25 cellular contexts compared by ENCODE assay signal in the genomic region with DNA sequence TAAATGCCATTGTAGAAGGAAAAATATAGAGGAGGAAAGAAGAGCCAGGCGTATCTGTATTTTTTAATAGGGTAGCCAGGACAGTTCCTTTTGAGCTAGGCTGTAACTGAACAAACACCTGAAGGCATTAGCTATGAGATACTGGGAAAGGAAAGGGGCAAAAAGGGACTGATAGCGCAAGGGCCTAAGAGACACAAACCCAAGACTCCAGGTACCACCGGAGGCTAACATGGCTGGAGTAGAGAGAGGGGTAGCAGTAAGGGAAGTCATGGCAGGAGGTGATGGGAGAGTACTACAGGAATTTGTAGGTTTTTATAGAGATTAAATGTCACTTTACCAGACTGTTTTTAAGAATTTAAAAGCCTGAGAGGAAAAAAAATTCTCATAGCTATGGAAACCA. TPM values are rescaled to one million over a fixed set of nuclear protein-coding genes. Genes with fewer than 3 reads are reported as not detected.
DNase-seq lines count a peak whose midpoint lies in the region; ATAC-seq, FAIRE-seq and TF ChIP-seq lines count a peak whose summit lies in the region.
"Had no signal": no experiment of that assay in that cellular context is flagged by ENCODE, and none has a peak within 500 bp of the region (broad histone marks: within the 10 kb centered on the region; RNA-seq: fewer than 3 reads in every experiment).

No MANE protein-coding gene starts in this region.

- H3K9ac ChIP-seq in HepG2 (ENCODE audit: insufficient read depth, low read depth, low read length) (no peak overlapping the region), H9 (ENCODE audit: extremely low read depth, insufficient read length, low read length) (no peak overlapping the region)

- no peak overlapping the region for H3K56ac ChIP-seq in H9 (ENCODE audit: insufficient read length, low read depth, low read length)

- TF ChIP-seq RAD21 in HepG2 (CRISPR knock-in tag; IDR thresholded peaks at IDR 0.05), result no peak

- FAIRE-seq in HepG2 (lab: Jason Lieb, UNC), result no peak
- FAIRE-seq: D721Med had no signal

- no peak for DNase-seq in HepG2 (ENCODE audit: low spot score)
- DNase-seq in right lobe of liver, result no peak
- no peak for DNase-seq in H9
- DNase-seq in central memory CD8-positive, alpha-beta T cell (ENCODE audit: low spot score in 2 of 2), result no peak
- no peak for DNase-seq in retina
- DNase-seq in Kasumi-1 (lab: John Stamatoyannopoulos, UW), result no peak
- DNase-seq: C1 segment of cervical spinal cord; colonic mucosa; DND-41; effector CD4-positive, alpha-beta T cell; mammary epithelial cell; NCI-H146; NCI-H748 treated with DMSO at 0.1 percent for 48 hours; SHP77; stimulated activated CD4-positive, alpha-beta T cell treated with anti-CD3 and anti-CD28 coated beads, Interleukin-2, amount 100 ng/mL, for 48 hours; WERI-Rb-1 had no signal

- H3K36me3 ChIP-seq in HepG2 (replicated peaks in 1 of 2; ENCODE audit: control insufficient read depth in 1 of 2, insufficient read depth in 2 of 2, low read length in 2 of 2) (peaks cover 5 to 74% of the 10 kb centered on the region in 2 experiments), right lobe of liver (peaks cover 0 to 24% (median 2%) of the 10 kb centered on the region in 4 donors)
- H3K36me3 ChIP-seq: colonic mucosa had no signal

- H3K36me3 Mint-ChIP-seq in H9 (ENCODE audit: insufficient read depth in 1 of 3, low read depth in 3 of 3), result peaks cover 4 to 44% (median 29%) of the 10 kb centered on the region in 3 experiments; a peak in 6 of 7 replicates
- peaks cover 34% of the 10 kb centered on the region for H3K36me3 Mint-ChIP-seq in central memory CD8-positive, alpha-beta T cell (ENCODE audit: insufficient read depth)

- H4K5ac ChIP-seq in H9 (ENCODE audit: insufficient read length, low read depth, low read length), result no peak overlapping the region

- H3K4me1 Mint-ChIP-seq in H9, result peaks cover 0 to 5% of the 10 kb centered on the region in 2 experiments; a peak in 1 of 4 replicates
- H3K4me1 Mint-ChIP-seq in central memory CD8-positive, alpha-beta T cell, result peaks cover 25% of the 10 kb centered on the region

- H3K4me3 ChIP-seq in HepG2 (replicated peaks in 1 of 3; ENCODE audit: insufficient read depth in 1 of 3, low read depth in 2 of 3, low read length in 3 of 3), result no peak overlapping the region
- H3K4me3 ChIP-seq in right lobe of liver, result no peak overlapping the region
- H3K4me3 ChIP-seq: ascending aorta, colonic mucosa, tibial nerve had no signal

- CTCF ChIA-PET in HepG2 (lab: Yijun Ruan, JAX; ENCODE audit: low intra/inter-chr PET ratio, low total read pairs), result no interaction called here

- H3K79me1 ChIP-seq in H9 (ENCODE audit: insufficient read depth, low read depth, low read length, poor library complexity, severe bottlenecking), result peaks cover 3% of the 10 kb centered on the region

- H4K8ac ChIP-seq in H9 (replicated peaks; ENCODE audit: insufficient read length, low read depth, low read length), result no peak overlapping the region

- no peak overlapping the region for H3K27ac ChIP-seq in HepG2 (ENCODE audit: extremely low read length, insufficient read depth, low read length)
- no peak overlapping the region for H3K27ac ChIP-seq in right lobe of liver
- H3K27ac ChIP-seq in H9 (ENCODE audit: insufficient read length, low read depth, low read length), result no peak overlapping the region
- H3K27ac ChIP-seq: ascending aorta, colonic mucosa, epithelial cell of prostate, tibial nerve, WERI-Rb-1 had no signal

- BruUV-seq in HepG2 (replicated peaks; lab: Mats Ljungman, UMichigan), result no TSS peak

- in situ Hi-C loops in HepG2 (cut with HindIII; ENCODE audit: extremely low pct_ligation_motif_present, low pct_unique_long_range_greater_than_20kb), result no loop called here

- no peaks in the 10 kb centered on the region for H3K23me2 ChIP-seq in H9 (ENCODE audit: insufficient read length, low read depth, low read length, poor library complexity, severe bottlenecking)

- no peaks in the 10 kb centered on the region for H3K27me3 ChIP-seq in HepG2 (ENCODE audit: control insufficient read depth in 1 of 2, insufficient read depth in 2 of 2, low read length in 2 of 2)
- H3K27me3 ChIP-seq in right lobe of liver, result no peaks in the 10 kb centered on the region
- no peaks in the 10 kb centered on the region for H3K27me3 ChIP-seq in H9 (ENCODE audit: insufficient read depth, low read length)
- H3K27me3 ChIP-seq: ascending aorta, colonic mucosa, tibial nerve had no signal

- H2BK120ac ChIP-seq in H9 (ENCODE audit: low read depth, low read length, poor library complexity, severe bottlenecking), result no peak overlapping the region

- POLR2A ChIA-PET in HepG2 (lab: Yijun Ruan, JAX), result interaction anchor here (1.0 to 1.7 kb wide), 2 partner anchors 21 to 74 kb away, joined by 3 to 7 read pairs; partner anchors contain the start of genes PNO1 and PPP3R1

- no peak overlapping the region for H2AK5ac ChIP-seq in H9 (ENCODE audit: insufficient read length, low read length)

- H4K91ac ChIP-seq in H9 (ENCODE audit: insufficient read length, low read depth, low read length), result no peak overlapping the region

- TF ChIP-seq EP300 in HepG2 (IDR thresholded peaks at IDR 0.05; ENCODE audit: low read depth in 2 of 2, low read length in 2 of 2) (no peak), HepG2 (CRISPR knock-in tag; IDR thresholded peaks at IDR 0.05; ENCODE audit: borderline replicate concordance) (no peak)

- no peaks in the 10 kb centered on the region for H4K20me1 ChIP-seq in HepG2 (ENCODE audit: insufficient read depth, low read length)
- no peaks in the 10 kb centered on the region for H4K20me1 ChIP-seq in H9 (ENCODE audit: control insufficient read depth, insufficient read depth, insufficient read length)

- TF ChIP-seq POLR2A in HepG2 (IDR thresholded peaks at IDR 0.05; ENCODE audit: insufficient read depth in 1 of 2, low read depth in 2 of 2, low read length in 2 of 2) (no peak), right lobe of liver (IDR thresholded peaks at IDR 0.05) (no peak)

- H3K4me3 Mint-ChIP-seq in H9, result no peak overlapping the region
- no peak overlapping the region for H3K4me3 Mint-ChIP-seq in central memory CD8-positive, alpha-beta T cell
- H3K4me3 Mint-ChIP-seq: activated CD4-positive, alpha-beta T cell treated with anti-CD3 and anti-CD28 coated beads, Interleukin-2, amount 10 ng/mL, durations not matched to agents 24 days and 14 days had no signal

- intact Hi-C loops in HepG2 (cut with micrococcal nuclease; ENCODE audit: unreplicated experiment) (no loop called here), right lobe of liver (cut with DNase I) (no loop called here)

- no peaks in the 10 kb centered on the region for H3K9me3 ChIP-seq in HepG2 (ENCODE audit: low read length)
- no peaks in the 10 kb centered on the region for H3K9me3 ChIP-seq in right lobe of liver
- no peaks in the 10 kb centered on the region for H3K9me3 ChIP-seq in H9 (ENCODE audit: control insufficient read depth, low read depth, low read length)
- H3K9me3 ChIP-seq: ascending aorta, colonic mucosa, tibial nerve had no signal

- no peak overlapping the region for H2BK15ac ChIP-seq in H9 (ENCODE audit: low read depth, low read length)

- H3T11ph ChIP-seq in H9 (ENCODE audit: low read length), result no peak overlapping the region

- H3K4me1 ChIP-seq in HepG2 (ENCODE audit: insufficient read depth, low read length) (no peaks in the 10 kb centered on the region), right lobe of liver (no peaks in the 10 kb centered on the region), H9 (ENCODE audit: insufficient read depth, low read length) (no peaks in the 10 kb centered on the region)
- H3K4me1 ChIP-seq: ascending aorta, colonic mucosa, tibial nerve had no signal

- H3K14ac ChIP-seq in H9 (ENCODE audit: insufficient read depth, low read length), result no peak overlapping the region

- no peak for TF ChIP-seq CTCF in HepG2 (CRISPR knock-in tag; IDR thresholded peaks at IDR 0.05)
- no peak for TF ChIP-seq CTCF in right lobe of liver (IDR thresholded peaks at IDR 0.05)
- no peak for TF ChIP-seq CTCF in H9 (conservative IDR thresholded peaks at IDR 0.05)

- ATAC-seq in HepG2, result no peak
- no peak for ATAC-seq in right lobe of liver
- no peak for ATAC-seq in central memory CD8-positive, alpha-beta T cell (replicated peaks; ENCODE audit: extremely low read depth, poor library complexity, severe bottlenecking)
- no peak for ATAC-seq in HG03520 (IDR thresholded peaks at IDR 0.05; ENCODE audit: unreplicated experiment)
- ATAC-seq: activated naive CD4-positive, alpha-beta T cell treated with anti-CD3 and anti-CD28 coated beads, Interleukin-2, amount 50 U/mL, for 72 hours; sciatic nerve had no signal

- H2BK5ac ChIP-seq in H9 (ENCODE audit: insufficient read length, low read length), result no peak overlapping the region

- H2BK20ac ChIP-seq in H9 (ENCODE audit: low read depth, low read length, poor library complexity, severe bottlenecking), result no peak overlapping the region

- peak overlapping the region in 2 of 3 experiments; percentile 68 to 92; a peak in 4 of 7 replicates for H3K27ac Mint-ChIP-seq in H9
- H3K27ac Mint-ChIP-seq in central memory CD8-positive, alpha-beta T cell (ENCODE audit: low read depth), result peak overlapping the region; percentile 85
- H3K27ac Mint-ChIP-seq: activated CD4-positive, alpha-beta T cell treated with anti-CD3 and anti-CD28 coated beads, Interleukin-2, amount 10 ng/mL, durations not matched to agents 24 days and 14 days; progenitor cell of endocrine pancreas had no signal

- H3K23ac ChIP-seq in H9 (ENCODE audit: insufficient read length, low read depth, low read length), result no peak overlapping the region

- no peaks in the 10 kb centered on the region for H3K9me3 Mint-ChIP-seq in H9
- H3K9me3 Mint-ChIP-seq in central memory CD8-positive, alpha-beta T cell, result no peaks in the 10 kb centered on the region
- H3K9me3 Mint-ChIP-seq: activated CD4-positive, alpha-beta T cell treated with anti-CD3 and anti-CD28 coated beads, Interleukin-2, amount 10 ng/mL, durations not matched to agents 24 days and 14 days; activated naive CD4-positive, alpha-beta T cell treated with anti-CD3 and anti-CD28 coated beads, Interleukin-2, amount 50 U/mL, for 72 hours had no signal

- 97% methylated on average over 3 of the region's 3 CpGs for WGBS in HepG2 (ENCODE audit: low lambda C conversion rate)
- 97% methylated on average over 3 of the region's 3 CpGs for WGBS in right lobe of liver (ENCODE audit: insufficient coverage, low coverage, low lambda C conversion rate, missing lambda C conversion rate)
- no CpG with 5 or more reads among the region's 3 CpGs for WGBS in H9 (ENCODE audit: extremely low coverage, insufficient read length, low lambda C conversion rate)

- H3K27me3 Mint-ChIP-seq in H9 (ENCODE audit: low read depth), result no peaks in the 10 kb centered on the region
- no peaks in the 10 kb centered on the region for H3K27me3 Mint-ChIP-seq in central memory CD8-positive, alpha-beta T cell
- H3K27me3 Mint-ChIP-seq: activated CD4-positive, alpha-beta T cell treated with anti-CD3 and anti-CD28 coated beads, Interleukin-2, amount 10 ng/mL, durations not matched to agents 24 days and 14 days; progenitor cell of endocrine pancreas had no signal

- no peak overlapping the region for H3K18ac ChIP-seq in H9 (ENCODE audit: insufficient read length, low read depth, low read length)

- H3K4me2 ChIP-seq in HepG2 (ENCODE audit: low read depth, low read length) (no peak overlapping the region), H9 (ENCODE audit: insufficient read depth, insufficient read length, low read length) (no peak overlapping the region)

- H3K79me2 ChIP-seq in HepG2 (ENCODE audit: insufficient read depth, low read length), result no peaks in the 10 kb centered on the region
- H3K79me2 ChIP-seq in H9 (ENCODE audit: insufficient read depth, low read length), result no peaks in the 10 kb centered on the region

- H2BK12ac ChIP-seq in H9 (ENCODE audit: insufficient read length, low read depth, low read length), result no peak overlapping the region

- no peak overlapping the region for H3K4ac ChIP-seq in H9 (ENCODE audit: low read depth, low read length)

- H2AFZ ChIP-seq in HepG2 (ENCODE audit: low read length) (no peak overlapping the region), H9 (ENCODE audit: low read length) (no peak overlapping the region)

RNA-seq across cellular contexts. Expression of gene PNO1, which starts 20.7 kb away (rescaled TPM):
- total RNA-seq in HepG2 (2016; rRNA removed; fragmentation: Illumina TruSeq; extraction: Trizol) (48.5 and 68.2 TPM in 2 replicates), right lobe of liver (10 to 100 TPM in 1 of 6 experiments, 1 to 10 TPM in 5; 4.7 to 12.7 (median 7.8) TPM), H9 (2021) (46.4 and 46.5 TPM in 2 replicates)
- 13.1 and 15.0 TPM in 2 replicates for total RNA-seq in HepG2 (2016; cell fraction: cytosol; rRNA removed; fragmentation: Illumina TruSeq; extraction: Trizol; ENCODE audit: low read depth)
- 49.6 and 72.8 TPM in 2 replicates for total RNA-seq in HepG2 (2016; cell fraction: insoluble cytoplasmic fraction; rRNA removed; fragmentation: Illumina TruSeq; extraction: Trizol)
- total RNA-seq in HepG2 (2016; cell fraction: membrane; rRNA removed; fragmentation: Illumina TruSeq; extraction: Trizol), result 25.8 and 28.2 TPM in 2 replicates
- total RNA-seq in HepG2 (2016; cell fraction: nucleus; rRNA removed; fragmentation: Illumina TruSeq; extraction: Trizol), result 18.3 and 19.6 TPM in 2 replicates
- 11.6 and 12.8 TPM in 2 replicates for polyA plus RNA-seq in HepG2 (2011; rRNA removed)
- polyA plus RNA-seq in HepG2 (2011; cell fraction: cytosol; rRNA removed), result 9.2 and 12.2 TPM in 2 replicates
- 3.6 and 4.4 TPM in 2 replicates for polyA plus RNA-seq in HepG2 (2011; cell fraction: nucleus; rRNA removed)
- polyA plus RNA-seq in HepG2 (2012), result 19.2 and 21.4 TPM in 2 replicates
- 13.2 and 13.3 TPM in 2 replicates for polyA plus RNA-seq in HepG2 (2016; cell fraction: cytosol; fragmentation: Illumina TruSeq; extraction: Trizol; ENCODE audit: low read depth)
- 64.7 and 73.1 TPM in 2 replicates for polyA plus RNA-seq in HepG2 (2016; cell fraction: insoluble cytoplasmic fraction; fragmentation: Illumina TruSeq; extraction: Trizol; ENCODE audit: low read depth)
- 18.4 and 19.1 TPM in 2 replicates for polyA plus RNA-seq in HepG2 (2016; cell fraction: membrane; fragmentation: Illumina TruSeq; extraction: Trizol; ENCODE audit: low read depth)
- 29.7 and 31.3 TPM in 2 replicates for polyA plus RNA-seq in HepG2 (2016; cell fraction: nucleus; fragmentation: Illumina TruSeq; extraction: Trizol; ENCODE audit: insufficient read depth, low read depth)
- 4.5 and 9.7 TPM in 2 replicates for polyA minus RNA-seq in HepG2 (2011; rRNA and poly(A)+ RNA removed; ENCODE audit: low replicate concordance)
- polyA minus RNA-seq in HepG2 (2011; cell fraction: cytosol; rRNA and poly(A)+ RNA removed), result 6.2 and 8.3 TPM in 2 replicates
- polyA minus RNA-seq in HepG2 (2011; cell fraction: nucleus; rRNA and poly(A)+ RNA removed), result 5.5 and 6.7 TPM in 2 replicates
